ENCODE assay signal across 10 cellular contexts in the genomic region with DNA sequence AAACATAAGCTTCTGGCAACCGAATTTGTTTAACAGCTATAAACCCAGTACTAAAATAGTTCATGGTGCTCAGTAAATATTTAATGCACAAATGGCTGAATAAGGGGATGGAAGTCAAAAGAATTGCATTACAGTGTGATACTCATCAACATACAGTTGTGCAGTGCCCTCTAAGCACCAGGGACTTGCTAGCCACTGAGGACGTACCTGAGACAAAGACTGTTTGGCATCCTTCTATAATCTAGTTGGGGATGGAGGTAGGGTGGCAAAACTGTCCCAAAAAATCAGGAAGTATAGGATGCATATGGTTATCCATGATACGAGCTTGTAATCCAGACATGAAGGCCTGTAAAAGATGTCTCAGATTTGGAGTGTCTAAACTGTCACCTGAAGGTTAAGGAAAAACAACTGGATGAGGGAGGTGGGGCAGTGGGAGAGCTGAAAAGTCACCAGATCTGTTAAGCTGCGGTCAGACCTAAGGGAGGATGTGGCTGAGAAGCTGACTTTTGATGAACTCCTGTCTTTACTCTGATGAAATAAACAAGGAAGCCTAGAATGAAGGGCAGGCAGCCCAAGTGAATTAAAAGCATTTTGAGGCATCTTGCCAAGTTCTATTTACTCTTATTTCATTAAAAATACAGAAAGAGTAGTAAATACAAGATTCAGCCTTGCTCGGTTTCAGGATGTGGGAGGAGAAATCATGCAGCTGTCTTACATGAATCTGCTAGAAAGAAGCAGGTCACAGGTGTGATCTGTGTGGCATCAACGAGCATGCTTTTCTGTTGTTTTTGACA. TPM values are rescaled to one million over a fixed set of nuclear protein-coding genes. Genes with fewer than 3 reads are reported as not detected.
DNase-seq lines count a peak whose midpoint lies in the region; ATAC-seq and TF ChIP-seq lines count a peak whose summit lies in the region.
"Had no signal": no experiment of that assay in that cellular context is flagged by ENCODE, and none has a peak within 500 bp of the region (broad histone marks: within the 10 kb centered on the region; RNA-seq: fewer than 3 reads in every experiment).

No MANE protein-coding gene starts in this region.

- ATAC-seq in GM19351 (IDR thresholded peaks at IDR 0.05; ENCODE audit: unreplicated experiment), result peak; percentile 40
- peak; percentile 45 for ATAC-seq in HG02981 (IDR thresholded peaks at IDR 0.05; ENCODE audit: unreplicated experiment)
- peak; percentile 83 to 91 (median 88) for ATAC-seq in T-cell (replicated peaks in 1 of 4)
- peak; percentile 86 to 88 for ATAC-seq in natural killer cell treated with Interleukin-12 subunit alpha and Interleukin-12 subunit beta and Interleukin-15 and Interleukin-18, amount 100 ng/mL, for 72 hours

- H3K36me3 Mint-ChIP-seq in T-cell, result no peaks in the 10 kb centered on the region
- H3K36me3 Mint-ChIP-seq in natural killer cell treated with Interleukin-12 subunit alpha and Interleukin-12 subunit beta and Interleukin-15 and Interleukin-18, amount 100 ng/mL, for 72 hours, result peaks cover 7% of the 10 kb centered on the region

- no peaks in the 10 kb centered on the region for H3K27me3 Mint-ChIP-seq in T-cell
- no peaks in the 10 kb centered on the region for H3K27me3 Mint-ChIP-seq in natural killer cell treated with Interleukin-12 subunit alpha and Interleukin-12 subunit beta and Interleukin-15 and Interleukin-18, amount 100 ng/mL, for 72 hours

- H3K4me1 Mint-ChIP-seq in T-cell, result peaks cover 41 to 44% (median 43%) of the 10 kb centered on the region in 3 donors
- peaks cover 53 to 64% of the 10 kb centered on the region in 2 donors for H3K4me1 Mint-ChIP-seq in natural killer cell treated with Interleukin-12 subunit alpha and Interleukin-12 subunit beta and Interleukin-15 and Interleukin-18, amount 100 ng/mL, for 72 hours (ENCODE audit: low read depth in 2 of 2)

- CTCF ChIA-PET in T-cell (lab: Charles Lee) (interaction anchor here (0.7 to 3.1 kb wide), 10 partner anchors 9 to 196 kb away, joined by 3 to 41 read pairs (median 3); no protein-coding TSS in a partner anchor), RWPE1 (lab: Yijun Ruan, JAX) (interaction anchor here (0.7 kb wide), 1 partner anchor 57 kb away, joined by 3 read pairs; no protein-coding TSS in a partner anchor)

- H3K4me3 Mint-ChIP-seq in T-cell, result peak overlapping the region; percentile 34 to 72 (median 36)
- peak overlapping the region; percentile 47 for H3K4me3 Mint-ChIP-seq in natural killer cell treated with Interleukin-12 subunit alpha and Interleukin-12 subunit beta and Interleukin-15 and Interleukin-18, amount 100 ng/mL, for 72 hours

- DNase-seq in T-cell (peak in 31 of 34 experiments; percentile 14 to 75 (median 39)), NCI-H510A (lab: John Stamatoyannopoulos, UW) (no peak), SHP77 (lab: John Stamatoyannopoulos, UW) (no peak), RWPE1 (ENCODE audit: low spot score) (no peak)
- peak; percentile 71 for DNase-seq in natural killer cell treated with Interleukin-12 subunit alpha and Interleukin-12 subunit beta and Interleukin-15 and Interleukin-18, amount 100 ng/mL, for 72 hours (ENCODE audit: low spot score)
- DNase-seq in activated CD4-positive, CD25-positive, alpha-beta regulatory T cell (lab: John Stamatoyannopoulos, UW), result no peak
- DNase-seq: NCI-H345 had no signal

- TF ChIP-seq CTCF in RWPE1 (conservative IDR thresholded peaks at IDR 0.05; ENCODE audit: low read depth), result no peak

- no peak overlapping the region for H3K27ac ChIP-seq in RWPE1
- H3K27ac ChIP-seq: epithelial cell of prostate had no signal

- H3K9me3 Mint-ChIP-seq in T-cell, result peaks cover 0 to 4% (median 0%) of the 10 kb centered on the region in 3 donors
- peaks cover 7% of the 10 kb centered on the region for H3K9me3 Mint-ChIP-seq in natural killer cell treated with Interleukin-12 subunit alpha and Interleukin-12 subunit beta and Interleukin-15 and Interleukin-18, amount 100 ng/mL, for 72 hours

- H3K27ac Mint-ChIP-seq in T-cell, result peak overlapping the region; percentile 25 to 84
- peak overlapping the region; percentile 19 to 54 for H3K27ac Mint-ChIP-seq in natural killer cell treated with Interleukin-12 subunit alpha and Interleukin-12 subunit beta and Interleukin-15 and Interleukin-18, amount 100 ng/mL, for 72 hours

- POLR2A ChIA-PET in T-cell (lab: Charles Lee), result interaction anchor here (1.2 to 1.5 kb wide), 2 partner anchors 10 kb away, joined by 3 to 5 read pairs; no protein-coding TSS in a partner anchor
- POLR2A ChIA-PET in RWPE1 (lab: Yijun Ruan, JAX; ENCODE audit: low non-redundant PET), result no interaction called here

RNA-seq across cellular contexts. Expression of a gene that starts 12.0 kb away (rescaled TPM):
- 10 to 100 TPM in 1 of 5 donors, 1 to 10 TPM in 4; 4.3 to 22.8 (median 5.0) TPM for total RNA-seq in T-cell
- total RNA-seq in natural killer cell treated with Interleukin-12 subunit alpha and Interleukin-12 subunit beta and Interleukin-15 and Interleukin-18, amount 100 ng/mL, for 72 hours, result 100 to 1,000 TPM in 1 of 2 donors, 10 to 100 TPM in 1; 94.7 to 179 TPM

Comparison
In these comparisons a context has a peak if more than half of its experiments do, and no peak if none do; other contexts are left out.
1. DNase-seq: peak in T-cell (31 of 34) and natural killer cell treated with Interleukin-12 subunit alpha and Interleukin-12 subunit beta and Interleukin-15 and Interleukin-18, amount 100 ng/mL, for 72 hours (single experiment); none in NCI-H510A (single experiment), activated CD4-positive, CD25-positive, alpha-beta regulatory T cell (0 of 4), SHP77 (0 of 2) and RWPE1 (single experiment).
2. RNA of a gene that starts 12.0 kb away (total RNA-seq): 94.7 to 179 TPM in natural killer cell treated with Interleukin-12 subunit alpha and Interleukin-12 subunit beta and Interleukin-15 and Interleukin-18, amount 100 ng/mL, for 72 hours; 4.3 to 22.8 TPM in T-cell; every median in the first group is over 4 times any median in the second.
3. Peak in every context shown above with its lines, with median percentiles within 50 percentile points of each other: ATAC-seq.